ENCODE assay signal across 19 cellular contexts in the genomic region with DNA sequence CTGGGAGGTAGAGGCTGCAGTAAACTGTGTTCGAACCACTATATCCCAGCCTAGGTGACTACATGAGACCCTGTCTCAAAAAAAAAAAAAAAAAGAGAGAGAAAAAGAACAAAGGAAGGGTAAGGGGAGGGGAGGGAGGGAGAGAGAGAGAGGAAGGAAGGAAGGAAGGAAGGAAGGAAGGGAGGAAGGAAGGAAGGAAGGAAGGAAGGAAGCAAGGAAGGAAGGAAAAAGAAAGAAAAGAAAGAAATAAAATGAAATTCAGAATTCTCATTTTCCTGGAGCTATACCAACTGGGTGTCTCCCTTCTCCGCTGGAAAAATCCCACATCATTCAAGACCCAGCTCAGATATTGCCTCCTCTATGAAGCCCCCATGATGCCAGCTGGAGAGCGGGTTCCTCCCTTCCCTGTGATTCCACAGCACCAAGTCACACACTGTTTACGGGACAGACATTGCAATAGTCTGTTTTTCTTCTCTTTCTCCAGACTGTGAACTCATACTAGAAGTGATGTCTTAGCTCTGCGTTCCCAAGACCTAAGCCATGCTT. TPM values are rescaled to one million over a fixed set of nuclear protein-coding genes. Genes with fewer than 3 reads are reported as not detected.
DNase-seq lines count a peak whose midpoint lies in the region; ATAC-seq, FAIRE-seq and TF ChIP-seq lines count a peak whose summit lies in the region.
"Had no signal": no experiment of that assay in that cellular context is flagged by ENCODE, and none has a peak within 500 bp of the region (broad histone marks: within the 10 kb centered on the region; RNA-seq: fewer than 3 reads in every experiment).

No MANE protein-coding gene starts in this region.

- WGBS in K562 (ENCODE audit: insufficient coverage, low coverage, missing lambda C conversion rate) = 10% methylated on average over 5 of the region's 5 CpGs

- H3K27me3 Mint-ChIP-seq in CD14-positive monocyte (ENCODE audit: low read depth in 3 of 3) = peaks cover 38 to 53% (median 50%) of the 10 kb centered on the region in 3 donors
- H3K27me3 Mint-ChIP-seq in CD8-positive, alpha-beta T cell (ENCODE audit: low read depth) = peaks cover 19% of the 10 kb centered on the region
- peaks cover 46% of the 10 kb centered on the region for H3K27me3 Mint-ChIP-seq in nephron (ENCODE audit: low read depth)

- TF ChIP-seq POLR2A in K562 (conservative IDR thresholded peaks at IDR 0.05) = no peak

- FAIRE-seq in K562 (lab: Jason Lieb, UNC) = no peak
- FAIRE-seq: A549, D721Med, G401.6, GM12891 had no signal

- no peaks in the 10 kb centered on the region for H3K27me3 ChIP-seq in CD8-positive, alpha-beta T cell (ENCODE audit: insufficient read depth, low read length)
- H3K27me3 ChIP-seq in K562 (ENCODE audit: control insufficient read depth in 2 of 2, insufficient read depth in 2 of 2, low read length in 2 of 2) = peaks cover 25 to 34% of the 10 kb centered on the region in 2 experiments
- H3K27me3 ChIP-seq in effector memory CD4-positive, alpha-beta T cell (replicated peaks; ENCODE audit: control insufficient read depth, insufficient read depth, low read length, poor library complexity, severe bottlenecking) = no peaks in the 10 kb centered on the region
- H3K27me3 ChIP-seq in ascending aorta = no peaks in the 10 kb centered on the region
- H3K27me3 ChIP-seq: BLaER1 had no signal

- CTCF ChIA-PET in CD8-positive, alpha-beta T cell (lab: Charles Lee) = no interaction called here
- CTCF ChIA-PET in K562 (lab: Yijun Ruan, JAX; ENCODE audit: low intra/inter-chr PET ratio) = no interaction called here

- no peak for TF ChIP-seq EP300 in K562 (IDR thresholded peaks at IDR 0.05; ENCODE audit: low read length)

- H3K4me1 ChIP-seq in CD8-positive, alpha-beta T cell (ENCODE audit: insufficient read depth, low read length) = peaks cover 10% of the 10 kb centered on the region
- H3K4me1 ChIP-seq in K562 (replicated peaks in 1 of 2; ENCODE audit: control insufficient read depth in 2 of 2, insufficient read depth in 2 of 2, low read length in 2 of 2) = peaks cover 12 to 20% of the 10 kb centered on the region in 2 experiments; a peak in 4 of 5 replicates
- H3K4me1 ChIP-seq in effector memory CD4-positive, alpha-beta T cell (ENCODE audit: control insufficient read depth, insufficient read depth, low read length, poor library complexity, severe bottlenecking) = peaks cover 7% of the 10 kb centered on the region
- peaks cover 5 to 11% of the 10 kb centered on the region in 2 donors for H3K4me1 ChIP-seq in ascending aorta

- no peaks in the 10 kb centered on the region for H3K9me1 ChIP-seq in K562 (ENCODE audit: control insufficient read depth, insufficient read depth, low read length)

- H3K4me3 Mint-ChIP-seq in CD14-positive monocyte = peak overlapping the region; percentile 27 to 35
- H3K4me3 Mint-ChIP-seq in CD8-positive, alpha-beta T cell = peak overlapping the region; percentile 13
- H3K4me3 Mint-ChIP-seq in nephron = peak overlapping the region; percentile 47 to 60 (median 50)

- no peak overlapping the region for H3K27ac Mint-ChIP-seq in CD14-positive monocyte
- no peak overlapping the region for H3K27ac Mint-ChIP-seq in CD8-positive, alpha-beta T cell
- H3K27ac Mint-ChIP-seq in nephron = no peak overlapping the region
- H3K27ac Mint-ChIP-seq: CD4-positive, alpha-beta memory T cell had no signal

- no peaks in the 10 kb centered on the region for H3K9me3 Mint-ChIP-seq in CD14-positive monocyte
- no peaks in the 10 kb centered on the region for H3K9me3 Mint-ChIP-seq in CD8-positive, alpha-beta T cell
- no peaks in the 10 kb centered on the region for H3K9me3 Mint-ChIP-seq in nephron
- H3K9me3 Mint-ChIP-seq: CD4-positive, alpha-beta memory T cell had no signal

- H3K4me1 Mint-ChIP-seq in CD14-positive monocyte = peaks cover 14% of the 10 kb centered on the region
- peaks cover 20% of the 10 kb centered on the region for H3K4me1 Mint-ChIP-seq in CD8-positive, alpha-beta T cell (ENCODE audit: low read depth)
- peaks cover 4% of the 10 kb centered on the region for H3K4me1 Mint-ChIP-seq in nephron

- TF ChIP-seq RAD21 in K562 (CRISPR knock-in tag; conservative IDR thresholded peaks at IDR 0.05 in 1 of 2, IDR thresholded peaks at IDR 0.05 in 1 of 2) = no peak

- H3K9ac ChIP-seq in K562 (ENCODE audit: insufficient read depth in 1 of 2, low read depth in 2 of 2, low read length in 2 of 2) = no peak overlapping the region
- H3K9ac ChIP-seq: BLaER1 had no signal

- in situ Hi-C loops in K562 (cut with MboI) = no loop called here

- H3K9me3 ChIP-seq in CD8-positive, alpha-beta T cell (ENCODE audit: low read length) = no peaks in the 10 kb centered on the region
- no peaks in the 10 kb centered on the region for H3K9me3 ChIP-seq in K562 (replicated peaks; ENCODE audit: control insufficient read depth, insufficient read depth, low read depth, low read length)
- H3K9me3 ChIP-seq in effector memory CD4-positive, alpha-beta T cell (ENCODE audit: control insufficient read depth, low read length) = no peaks in the 10 kb centered on the region
- H3K9me3 ChIP-seq in ascending aorta = no peaks in the 10 kb centered on the region
- H3K9me3 ChIP-seq: A549, BLaER1 had no signal

- peaks cover 19% of the 10 kb centered on the region for H3K79me2 ChIP-seq in K562 (ENCODE audit: control insufficient read depth, insufficient read depth, low read length)

- no TSS peak for BruUV-seq in K562 (replicated peaks; lab: Mats Ljungman, UMichigan)

- H4K20me1 ChIP-seq in K562 (replicated peaks; ENCODE audit: control insufficient read depth, insufficient read depth, low read length) = 0 out of 2 replicates have a peak, but pooled peaks cover 7% of the 10 kb centered on the region

- intact Hi-C loops in CD14-positive monocyte (cut with micrococcal nuclease) (no loop called here), K562 (cut with micrococcal nuclease) (no loop called here), ascending aorta (cut with DNase I) (loop anchor here (10.0 kb wide), 1 partner anchor 353 kb away; no protein-coding TSS in a partner anchor)
- intact Hi-C loops in CD8-positive, alpha-beta T cell (cut with DNase I, micrococcal nuclease) = no loop called here

- H3K4me3 ChIP-seq in CD8-positive, alpha-beta T cell (ENCODE audit: low read depth, low read length) = no peak overlapping the region
- H3K4me3 ChIP-seq in K562 (no peak overlapping the region), ascending aorta (no peak overlapping the region)
- no peak overlapping the region for H3K4me3 ChIP-seq in effector memory CD4-positive, alpha-beta T cell (ENCODE audit: insufficient read depth, low read depth, low read length, poor library complexity, severe bottlenecking)
- H3K4me3 ChIP-seq: A549, BLaER1 had no signal

- POLR2A ChIA-PET in CD8-positive, alpha-beta T cell (lab: Charles Lee) = no interaction called here
- POLR2A ChIA-PET in K562 (lab: Yijun Ruan, JAX) = interaction anchor here (0.7 to 1.3 kb wide), 2 partner anchors 9 to 23 kb away, joined by 3 read pairs; no protein-coding TSS in a partner anchor

- no peak for DNase-seq in CD14-positive monocyte (ENCODE audit: low spot score)
- no peak for DNase-seq in CD8-positive, alpha-beta T cell
- DNase-seq in K562 (ENCODE audit: extremely low read depth in 1 of 4, low spot score in 3 of 4) = no peak
- no peak for DNase-seq in effector memory CD4-positive, alpha-beta T cell
- DNase-seq in HPDE6-E6E7 (ENCODE audit: extremely low spot score) = no peak
- DNase-seq in ascending aorta (ENCODE audit: low spot score in 2 of 2) = no peak
- DNase-seq: CD4-positive, alpha-beta memory T cell; COR-L47; DMS153; DMS79 treated with DMSO at 0.1 percent for 48 hours; EL; HCEC 1CT had no signal

- ATAC-seq in CD8-positive, alpha-beta T cell = no peak
- ATAC-seq in K562 = no peak
- no peak for ATAC-seq in HG03571 (IDR thresholded peaks at IDR 0.05; ENCODE audit: unreplicated experiment)
- ATAC-seq: A549 had no signal

- no peak overlapping the region for H3K4me2 ChIP-seq in K562 (ENCODE audit: insufficient read depth, low read length)
- H3K4me2 ChIP-seq: A549, BLaER1 had no signal

- TF ChIP-seq CTCF in CD14-positive monocyte (IDR thresholded peaks at IDR 0.05) (no peak), K562 (IDR thresholded peaks at IDR 0.05 in 2 of 3, conservative IDR thresholded peaks at IDR 0.05 in 1 of 3; ENCODE audit: insufficient read depth in 2 of 3, low read depth in 1 of 3, low read length in 3 of 3) (no peak), nephron (IDR thresholded peaks at IDR 0.05; ENCODE audit: unreplicated experiment in 3 of 3) (no peak), ascending aorta (IDR thresholded peaks at IDR 0.05) (no peak)
- TF ChIP-seq CTCF in CD8-positive, alpha-beta T cell (IDR thresholded peaks at IDR 0.05) = no peak

- no peaks in the 10 kb centered on the region for H3K36me3 ChIP-seq in CD8-positive, alpha-beta T cell (ENCODE audit: insufficient read depth, low read length)
- H3K36me3 ChIP-seq in K562 (ENCODE audit: control insufficient read depth, insufficient read depth, low read length) (peaks cover 8% of the 10 kb centered on the region; the same call in 2 of the 3 replicates), ascending aorta (no peaks in the 10 kb centered on the region)
- H3K36me3 ChIP-seq in effector memory CD4-positive, alpha-beta T cell (ENCODE audit: control insufficient read depth, insufficient read depth, low read length) = no peaks in the 10 kb centered on the region

- H3K36me3 Mint-ChIP-seq in CD14-positive monocyte (peaks cover 3 to 4% of the 10 kb centered on the region in 2 donors), nephron (ENCODE audit: low read depth) (no peaks in the 10 kb centered on the region)
- peaks cover 7% of the 10 kb centered on the region for H3K36me3 Mint-ChIP-seq in CD8-positive, alpha-beta T cell

- no peak overlapping the region for H2AFZ ChIP-seq in K562 (ENCODE audit: low read depth, low read length)

- H3K27ac ChIP-seq in CD8-positive, alpha-beta T cell (ENCODE audit: low read depth, low read length) = no peak overlapping the region
- no peak overlapping the region for H3K27ac ChIP-seq in K562 (ENCODE audit: extremely low read depth, low read depth, low read length)
- H3K27ac ChIP-seq in effector memory CD4-positive, alpha-beta T cell (ENCODE audit: insufficient read depth, low read length, poor library complexity, severe bottlenecking) = no peak overlapping the region
- H3K27ac ChIP-seq in ascending aorta = no peak overlapping the region
- H3K27ac ChIP-seq: A549, BLaER1 had no signal

RNA-seq across cellular contexts. Expression of gene PPFIA1, which starts 3.0 kb away (rescaled TPM):
- 10 to 100 TPM in 1 of 2 donors, 1 to 10 TPM in 1; 7.5 to 15.5 TPM for polyA plus RNA-seq in CD14-positive monocyte
- 10 to 100 TPM; 36.3 to 40.4 TPM for total RNA-seq in CD8-positive, alpha-beta T cell
- total RNA-seq in K562 (2011; cell fraction: chromatin; rRNA removed; ENCODE audit: low replicate concordance) = 221 and 294 TPM in 2 replicates
- total RNA-seq in K562 (2011; cell fraction: nucleolus; rRNA removed) = 104 and 111 TPM in 2 replicates
- 162 and 166 TPM in 2 replicates for total RNA-seq in K562 (2011; cell fraction: nucleoplasm; rRNA removed)
- total RNA-seq in K562 (2014; rRNA removed) = 24.9 and 26.0 TPM in 2 replicates
- total RNA-seq in K562 (2014; rRNA removed; fragmentation: Illumina TruSeq; extraction: Trizol) = 28.5 and 31.6 TPM in 2 replicates
- 28.9 and 30.3 TPM in 2 replicates for total RNA-seq in K562 (2015; rRNA removed; fragmentation: Illumina TruSeq; extraction: Trizol)
- total RNA-seq in K562 (2021) = 33.1 and 38.4 TPM in 2 replicates
- 41.5 and 48.0 TPM in 2 replicates for polyA plus RNA-seq in K562 (2011; rRNA removed)
- 42.0 and 45.8 TPM in 2 replicates for polyA plus RNA-seq in K562 (2011; cell fraction: cytosol; rRNA removed)
- polyA plus RNA-seq in K562 (2011; cell fraction: nucleus; rRNA removed) = 107 and 119 TPM in 2 replicates
- 26.5 and 28.1 TPM in 2 replicates for polyA plus RNA-seq in K562 (2012)
- 36.2 and 39.5 TPM in 2 replicates for polyA plus RNA-seq in K562 (2014; fragmentation: Illumina TruSeq; extraction: Trizol)
- 10 to 100 TPM in 1 of 2 experiments, 1 to 10 TPM in 1; 9.9 to 13.3 TPM for polyA plus RNA-seq in K562 (2014; fragmentation: Nextera tagmentation; extraction: Ambion mirVana)
- polyA plus RNA-seq in K562 (2014; rRNA removed) = 27.4 and 31.0 TPM in 2 replicates
- 76.5 and 78.4 TPM in 2 replicates for polyA minus RNA-seq in K562 (2011; rRNA and poly(A)+ RNA removed)
- polyA minus RNA-seq in K562 (2011; cell fraction: cytosol; rRNA and poly(A)+ RNA removed) = 27.9 and 43.6 TPM in 2 replicates
- polyA minus RNA-seq in K562 (2011; cell fraction: nucleus; rRNA and poly(A)+ RNA removed) = 46.0 and 70.8 TPM in 2 replicates
- 29.3 TPM for total RNA-seq in ascending aorta
